Comparison of ENCODE assay signal across 8 cellular contexts in the genomic region with DNA sequence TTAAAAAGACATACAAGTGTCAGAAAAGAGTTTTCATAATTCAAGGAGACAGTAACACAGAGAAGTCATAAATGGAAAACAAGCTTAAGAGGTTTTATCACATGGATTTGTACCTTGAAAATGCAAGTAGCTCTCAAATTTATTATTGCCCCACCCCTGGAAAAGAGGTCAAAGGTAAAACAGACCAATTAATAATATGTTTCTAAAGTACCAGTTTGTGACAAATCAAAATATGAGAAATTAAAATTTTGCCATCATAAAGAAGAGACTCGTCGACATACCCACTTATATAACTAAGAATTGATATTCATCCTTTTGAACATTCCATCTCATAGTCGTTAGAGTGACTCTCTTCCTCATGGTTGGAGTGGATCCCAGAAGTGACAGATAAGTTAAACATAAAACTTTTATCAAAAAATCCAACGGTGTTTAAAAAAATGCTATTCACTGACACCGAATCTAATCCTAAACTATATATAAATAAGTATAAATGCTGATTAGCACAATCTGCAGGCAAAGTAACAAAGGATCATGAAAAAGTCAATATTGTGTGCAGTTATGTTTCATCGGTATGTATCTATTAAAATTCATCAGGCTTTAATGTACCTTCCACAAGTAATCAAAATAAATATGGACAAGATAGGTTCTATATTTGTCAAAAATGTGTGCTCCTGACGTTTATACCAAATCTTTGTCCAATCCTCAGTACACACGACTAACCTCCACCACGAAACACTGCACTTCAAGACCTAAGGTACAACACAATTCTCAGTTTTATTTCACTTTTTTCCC. TPM values are rescaled to one million over a fixed set of nuclear protein-coding genes. Genes with fewer than 3 reads are reported as not detected.
A peak's percentile ranks its signal among the peaks of the same experiment; 100 is the strongest.
DNase-seq lines count a peak whose midpoint lies in the region; ATAC-seq, FAIRE-seq and TF ChIP-seq lines count a peak whose summit lies in the region.

No MANE protein-coding gene starts in this region.

- TF ChIP-seq POLR2A in A549 (IDR thresholded peaks at IDR 0.05; ENCODE audit: low read length) = no peak

- H3K4me2 ChIP-seq in A549 = peak overlapping the region; percentile 93

- no peak for FAIRE-seq in A549 (lab: Jason Lieb, UNC)

- H3K4me3 ChIP-seq in A549 (peak overlapping the region; percentile 92), HUES48 (ENCODE audit: low read depth, low read length) (peak overlapping the region; percentile 85), cardiac fibroblast (replicated peaks in 1 of 2; ENCODE audit: low read depth in 2 of 2, low read length in 2 of 2) (peak overlapping the region; percentile 95 to 96), mesodermal cell (ENCODE audit: extremely low read depth, insufficient read depth, low read length, poor library complexity, severe bottlenecking) (peak overlapping the region; percentile 99)

- TF ChIP-seq CTCF in A549 (IDR thresholded peaks at IDR 0.05) (no peak), cardiac fibroblast (IDR thresholded peaks at IDR 0.05; ENCODE audit: low read depth, low read length) (no peak), RWPE1 (conservative IDR thresholded peaks at IDR 0.05; ENCODE audit: low read depth) (no peak)

- no peak for TF ChIP-seq EP300 in A549 (IDR thresholded peaks at IDR 0.05)

- H3K9me3 ChIP-seq in A549 = no peaks in the 10 kb centered on the region
- H3K9me3 ChIP-seq in HUES48 (ENCODE audit: control insufficient read depth, insufficient read depth, low read length) = no peaks in the 10 kb centered on the region
- H3K9me3 ChIP-seq in mesodermal cell (ENCODE audit: control insufficient read depth, low read length) = no peaks in the 10 kb centered on the region

- no peak overlapping the region for H3K9ac ChIP-seq in HUES48 (ENCODE audit: low read depth, low read length)

- peaks cover 70% of the 10 kb centered on the region for H3K4me1 ChIP-seq in A549
- H3K4me1 ChIP-seq in HUES48 (ENCODE audit: control insufficient read depth, insufficient read depth, low read length) = peaks cover 32% of the 10 kb centered on the region
- H3K4me1 ChIP-seq in mesodermal cell (ENCODE audit: control insufficient read depth, insufficient read depth, low read length, poor library complexity, severe bottlenecking) = peaks cover 23% of the 10 kb centered on the region

- H3K36me3 ChIP-seq in HUES48 (ENCODE audit: control insufficient read depth, insufficient read depth, low read length) = no peaks in the 10 kb centered on the region
- peaks cover 20% of the 10 kb centered on the region for H3K36me3 ChIP-seq in mesodermal cell (ENCODE audit: control insufficient read depth, insufficient read depth, low read length)

- TF ChIP-seq RAD21 in A549 (conservative IDR thresholded peaks at IDR 0.05 in 1 of 2, IDR thresholded peaks at IDR 0.05 in 1 of 2) = no peak

- CTCF ChIA-PET in A549 (lab: Yijun Ruan, JAX) = interaction anchor here (1.8 to 6.2 kb wide), 2 partner anchors 11 to 64 kb away, joined by 6 to 35 read pairs; no protein-coding TSS in a partner anchor
- CTCF ChIA-PET in RWPE1 (lab: Yijun Ruan, JAX) = no interaction called here

- POLR2A ChIA-PET in A549 (lab: Yijun Ruan, JAX) = interaction anchor here (0.6 kb wide), 1 partner anchor 116 kb away, joined by 4 read pairs; no protein-coding TSS in a partner anchor
- POLR2A ChIA-PET in RWPE1 (lab: Yijun Ruan, JAX; ENCODE audit: low non-redundant PET) = no interaction called here

- DNase-seq in A549 (ENCODE audit: low read depth in 1 of 2, low spot score in 1 of 2) = no peak
- peak in 1 of 2 donors; percentile 56 for DNase-seq in cardiac fibroblast (ENCODE audit: low read depth in 2 of 2)
- no peak for DNase-seq in central memory CD4-positive, alpha-beta T cell
- DNase-seq in stimulated activated CD4-positive, alpha-beta T cell treated with anti-CD3 and anti-CD28 coated beads, Interleukin-1b, Interleukin-23, amount 100 ng/mL, for 48 hours = no peak
- DNase-seq in RWPE1 (ENCODE audit: low spot score) = no peak
- no peak for DNase-seq in Ammon's horn (ENCODE audit: low spot score)

- ATAC-seq in A549 = no peak

- 14% methylated on average over 9 of the region's 9 CpGs for WGBS in A549 (ENCODE audit: missing lambda C conversion rate)
- WGBS in mesodermal cell (ENCODE audit: insufficient coverage in 2 of 2), 2 experiments = 68 to 93% methylated on average over 2 to 4 of the region's 9 CpGs

- peak overlapping the region; percentile 87 to 98; a peak in 4 of 6 replicates for H3K27ac ChIP-seq in A549
- H3K27ac ChIP-seq in HUES48 (ENCODE audit: low read depth, low read length) = peak overlapping the region; percentile 97
- H3K27ac ChIP-seq in mesodermal cell (ENCODE audit: low read depth, low read length, severe bottlenecking) = peak overlapping the region; percentile 95
- no peak overlapping the region for H3K27ac ChIP-seq in RWPE1

- no peaks in the 10 kb centered on the region for H3K27me3 ChIP-seq in HUES48 (ENCODE audit: control insufficient read depth, insufficient read depth, low read length)

TF ChIP-seq in A549, 52 proteins besides CTCF, POLR2A, EP300 and RAD21:
- TF ChIP-seq, protein P1, sequence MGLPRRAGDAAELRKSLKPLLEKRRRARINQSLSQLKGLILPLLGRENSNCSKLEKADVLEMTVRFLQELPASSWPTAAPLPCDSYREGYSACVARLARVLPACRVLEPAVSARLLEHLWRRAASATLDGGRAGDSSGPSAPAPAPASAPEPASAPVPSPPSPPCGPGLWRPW (IDR thresholded peaks at IDR 0.05) = no peak

RNA-seq across cellular contexts. Expression of gene CORO1C, which starts 2.3 kb away (rescaled TPM):
- polyA plus RNA-seq in A549 (2011; rRNA removed) = 245 and 296 TPM in 2 replicates
- polyA plus RNA-seq in A549 (2012; cell fraction: cytosol; rRNA removed) = 158 and 173 TPM in 2 replicates
- polyA plus RNA-seq in A549 (2012; cell fraction: nucleus; rRNA removed) = 116 and 183 TPM in 2 replicates
- 165 to 189 TPM (median 166 TPM) in 3 replicates for polyA plus RNA-seq in A549 (2017; fragmentation: RNase III; extraction: RNeasy Plus Mini Kit Qiagen cat#74134 plus additional on column Dnase treatment)
- polyA minus RNA-seq in A549 (2011; rRNA and poly(A)+ RNA removed) = 601 and 684 TPM in 2 replicates
- 168 TPM for polyA plus RNA-seq in mesodermal cell (2013, experiment 1 of 2)
- 149 TPM for polyA plus RNA-seq in mesodermal cell (2013, experiment 2 of 2)
